8 cellular contexts compared by ENCODE assay signal in genomic region chr10:117663750-117664149, GRCh38.
DNase-seq lines count a peak whose midpoint lies in the region; ATAC-seq and TF ChIP-seq lines count a peak whose summit lies in the region.

No MANE protein-coding gene starts in this region.

- TF ChIP-seq CTCF in epithelial cell of proximal tubule (conservative IDR thresholded peaks at IDR 0.05; ENCODE audit: low read depth, low read length) = no peak

- DNase-seq in GM04503 (ENCODE audit: low read depth) (peak; percentile 97), epithelial cell of proximal tubule (ENCODE audit: low read depth) (peak; percentile 95), NCI-H2171 treated with DMSO at 0.1 percent for 48 hours (lab: John Stamatoyannopoulos, UW) (no peak), islet precursor cell (no peak), C1 segment of cervical spinal cord (lab: John Stamatoyannopoulos, UW) (no peak), germinal center (ENCODE audit: low spot score) (no peak)

- no peak overlapping the region for H3K4me3 ChIP-seq in epithelial cell of proximal tubule (ENCODE audit: low read depth, low read length)

- ATAC-seq in GM19452 (IDR thresholded peaks at IDR 0.05; ENCODE audit: unreplicated experiment) = peak; percentile 100
- peak; percentile 100 for ATAC-seq in HG03378 (IDR thresholded peaks at IDR 0.05; ENCODE audit: unreplicated experiment)

Comparison
In these comparisons a context has a peak if more than half of its experiments do, and no peak if none do; other contexts are left out.
1. DNase-seq: peak in GM04503 (single experiment) and epithelial cell of proximal tubule (single experiment); none in NCI-H2171 treated with DMSO at 0.1 percent for 48 hours (single experiment), islet precursor cell (single experiment), C1 segment of cervical spinal cord (0 of 14) and germinal center (single experiment).